Comparison of ENCODE assay signal across 21 cellular contexts in genomic region chrX:148567779-148568178, GRCh38.
"Had no signal": no experiment of that assay in that cellular context is flagged by ENCODE, and none has a peak within 500 bp of the region (broad histone marks: within the 10 kb centered on the region; RNA-seq: fewer than 3 reads in every experiment).

No MANE protein-coding gene starts in this region.

- H3K36me3 ChIP-seq: brain microvascular endothelial cell, gastroesophageal sphincter, right atrium auricular region, tibial nerve had no signal

- H3K79me2 ChIP-seq: hepatocyte had no signal

- H3K27ac ChIP-seq: brain microvascular endothelial cell, gastroesophageal sphincter, hepatocyte, right atrium auricular region, tibial nerve had no signal

- H3K4me1 ChIP-seq: gastroesophageal sphincter, right atrium auricular region, tibial nerve had no signal

- DNase-seq: activated CD4-positive, alpha-beta T cell treated with anti-CD3 and anti-CD28 coated beads for 36 hours; activated CD4-positive, CD25-positive, alpha-beta regulatory T cell; activated CD8-positive, alpha-beta T cell treated with anti-CD3 and anti-CD28 coated beads, Interleukin-2, amount 10 ng/mL, durations not matched to agents 7 days and 5 days; activated naive CD4-positive, alpha-beta T cell treated with Interleukin-2 at 50 U/mL for 16 hours; activated T-cell treated with anti-CD3 and anti-CD28 coated beads for 4 hours; activated T-cell treated with anti-CD3 and anti-CD28 coated beads, Interleukin-2, amount 50 U/mL, for 72 hours; anterior cingulate cortex; caudate nucleus; cortex of kidney; left cardiac atrium; midbrain; naive thymus-derived CD4-positive, alpha-beta T cell; stimulated activated CD4-positive, alpha-beta T cell treated with anti-CD3 and anti-CD28 coated beads, Interleukin-15, amount 100 ng/mL, for 24 hours; stimulated activated CD4-positive, alpha-beta T cell treated with anti-CD3 and anti-CD28 coated beads, Interleukin-2, amount 100 ng/mL, for 24 hours; stimulated activated naive CD4-positive, alpha-beta T cell; T-helper 2 cell had no signal

- H3K4me2 ChIP-seq: hepatocyte had no signal

- H3K9me3 ChIP-seq: gastroesophageal sphincter, right atrium auricular region, tibial nerve had no signal

- ATAC-seq: activated CD4-positive, alpha-beta T cell treated with anti-CD3 and anti-CD28 coated beads for 36 hours; activated CD8-positive, alpha-beta T cell treated with anti-CD3 and anti-CD28 coated beads, Interleukin-2, amount 10 ng/mL, durations not matched to agents 7 days and 5 days; activated T-cell treated with anti-CD3 and anti-CD28 coated beads, Interleukin-2, amount 50 U/mL, for 72 hours; gastroesophageal sphincter; naive thymus-derived CD4-positive, alpha-beta T cell had no signal

- H3K27me3 ChIP-seq: brain microvascular endothelial cell, gastroesophageal sphincter, hepatocyte, right atrium auricular region, tibial nerve had no signal

- H2AFZ ChIP-seq: hepatocyte had no signal

- H3K4me3 ChIP-seq: gastroesophageal sphincter, hepatocyte, right atrium auricular region, tibial nerve had no signal
